ENCODE assay signal across 17 cellular contexts in the genomic region with DNA sequence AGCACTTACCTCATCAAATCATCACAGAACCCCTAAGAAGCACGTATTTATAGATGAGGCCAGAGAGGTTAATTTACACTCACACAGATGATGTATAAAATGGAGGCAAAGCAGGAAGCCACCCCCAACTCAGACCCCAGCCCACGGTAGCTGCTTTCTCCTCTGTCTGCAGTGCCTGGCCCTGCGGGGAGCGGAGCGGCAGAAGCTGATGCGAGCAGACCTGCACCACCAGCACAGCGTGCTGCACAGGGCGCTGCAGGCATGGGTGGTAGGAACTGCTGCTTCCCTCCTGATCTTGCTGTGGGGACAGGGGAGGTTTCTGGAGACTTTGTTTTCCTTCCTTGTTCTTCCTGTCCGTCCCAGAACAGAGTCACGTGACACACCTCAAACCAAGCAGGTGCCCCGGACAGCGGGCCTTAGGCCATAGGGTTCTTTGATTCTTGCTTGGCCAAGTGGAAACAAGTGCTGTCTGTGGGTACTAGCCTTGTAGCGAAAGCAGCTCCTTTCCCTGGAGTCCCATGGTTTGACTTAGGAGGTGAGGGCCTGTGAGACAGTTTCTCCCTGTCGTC. TPM values are rescaled to one million over a fixed set of nuclear protein-coding genes. Genes with fewer than 3 reads are reported as not detected.
A peak's percentile ranks its signal among the peaks of the same experiment; 100 is the strongest.
DNase-seq lines count a peak whose midpoint lies in the region; ATAC-seq and TF ChIP-seq lines count a peak whose summit lies in the region.
"Had no signal": no experiment of that assay in that cellular context is flagged by ENCODE, and none has a peak within 500 bp of the region (broad histone marks: within the 10 kb centered on the region; RNA-seq: fewer than 3 reads in every experiment).

No MANE protein-coding gene starts in this region.

- H2BK12ac ChIP-seq in trophoblast cell (ENCODE audit: low read length), result peak overlapping the region; percentile 14

- H3K14ac ChIP-seq in trophoblast cell (ENCODE audit: low read length), result peak overlapping the region; percentile 46

- POLR2A ChIA-PET in activated CD8-positive, alpha-beta T cell treated with anti-CD3 and anti-CD28 coated beads for 36 hours (lab: Charles Lee), result interaction anchor here (1.0 to 2.8 kb wide), 6 partner anchors 10 to 145 kb away, joined by 3 to 11 read pairs (median 4); no protein-coding TSS in a partner anchor
- POLR2A ChIA-PET in activated CD8-positive, alpha-beta T cell treated with anti-CD3 and anti-CD28 coated beads, Interleukin-2, amount 10 ng/mL, durations not matched to agents 7 days and 5 days (lab: Charles Lee), result no interaction called here

- DNase-seq in activated CD8-positive, alpha-beta T cell treated with anti-CD3 and anti-CD28 coated beads for 36 hours, result no peak
- DNase-seq in activated CD8-positive, alpha-beta T cell treated with anti-CD3 and anti-CD28 coated beads, Interleukin-2, amount 10 ng/mL, durations not matched to agents 7 days and 5 days, result no peak
- peak; percentile 14 for DNase-seq in D341Med (ENCODE audit: low spot score)
- DNase-seq in cerebellar cortex (ENCODE audit: low spot score), result peak; percentile 60
- DNase-seq in trophoblast cell, result no peak
- no peak for DNase-seq in HuH-7 (ENCODE audit: low spot score)
- no peak for DNase-seq in islet precursor cell
- DNase-seq: CD4-positive, alpha-beta memory T cell; GOT3; KBM-7; NCI-H146; NCI-H2107; NCI-H226; NCI-H69; NK-92 treated with Interleukin-12 subunit alpha and Interleukin-12 subunit beta, amount 100 ng/mL, for 24 hours; OCI-M1 had no signal

- no peak overlapping the region for H2AK5ac ChIP-seq in trophoblast cell (ENCODE audit: low read length)

- peaks cover 3% of the 10 kb centered on the region for H3K79me2 ChIP-seq in trophoblast cell (ENCODE audit: control insufficient read depth, insufficient read depth, low read length, poor library complexity)

- ATAC-seq in activated CD8-positive, alpha-beta T cell treated with anti-CD3 and anti-CD28 coated beads for 36 hours, result no peak
- ATAC-seq in activated CD8-positive, alpha-beta T cell treated with anti-CD3 and anti-CD28 coated beads, Interleukin-2, amount 10 ng/mL, durations not matched to agents 7 days and 5 days, result no peak
- no peak for ATAC-seq in GM18873 (IDR thresholded peaks at IDR 0.05; ENCODE audit: low FRiP score, unreplicated experiment)

- H4K8ac ChIP-seq in trophoblast cell (ENCODE audit: low read depth, low read length), result no peak overlapping the region

- H4K91ac ChIP-seq in trophoblast cell (ENCODE audit: low read depth, low read length), result peak overlapping the region; percentile 38

- no peak overlapping the region for H3K23ac ChIP-seq in trophoblast cell (ENCODE audit: low read length)

- no peak overlapping the region for H2BK5ac ChIP-seq in trophoblast cell (ENCODE audit: low read depth, low read length, poor library complexity)

- H3K36me3 ChIP-seq in trophoblast cell (ENCODE audit: control insufficient read depth in 1 of 2, insufficient read depth in 2 of 2, low read length in 2 of 2), result no peaks in the 10 kb centered on the region

- H3K9me3 ChIP-seq in trophoblast cell (ENCODE audit: insufficient read depth, low read depth, low read length), result peaks cover 2% of the 10 kb centered on the region

- H3K4me3 Mint-ChIP-seq in activated CD8-positive, alpha-beta T cell treated with anti-CD3 and anti-CD28 coated beads for 36 hours, result no peak overlapping the region
- H3K4me3 Mint-ChIP-seq in activated CD8-positive, alpha-beta T cell treated with anti-CD3 and anti-CD28 coated beads, Interleukin-2, amount 10 ng/mL, durations not matched to agents 7 days and 5 days, result no peak overlapping the region
- H3K4me3 Mint-ChIP-seq: CD4-positive, alpha-beta memory T cell had no signal

- H3K27ac Mint-ChIP-seq in activated CD8-positive, alpha-beta T cell treated with anti-CD3 and anti-CD28 coated beads for 36 hours, result peak overlapping the region; percentile 29
- H3K27ac Mint-ChIP-seq in activated CD8-positive, alpha-beta T cell treated with anti-CD3 and anti-CD28 coated beads, Interleukin-2, amount 10 ng/mL, durations not matched to agents 7 days and 5 days, result no peak overlapping the region

- CTCF ChIA-PET in activated CD8-positive, alpha-beta T cell treated with anti-CD3 and anti-CD28 coated beads for 36 hours (lab: Charles Lee), result interaction anchor here (0.9 to 1.1 kb wide), 2 partner anchors 30 to 152 kb away, joined by 3 to 4 read pairs; no protein-coding TSS in a partner anchor
- CTCF ChIA-PET in activated CD8-positive, alpha-beta T cell treated with anti-CD3 and anti-CD28 coated beads, Interleukin-2, amount 10 ng/mL, durations not matched to agents 7 days and 5 days (lab: Charles Lee), result no interaction called here

- no peaks in the 10 kb centered on the region for H3K27me3 Mint-ChIP-seq in activated CD8-positive, alpha-beta T cell treated with anti-CD3 and anti-CD28 coated beads for 36 hours
- H3K27me3 Mint-ChIP-seq in activated CD8-positive, alpha-beta T cell treated with anti-CD3 and anti-CD28 coated beads, Interleukin-2, amount 10 ng/mL, durations not matched to agents 7 days and 5 days (ENCODE audit: low read depth), result no peaks in the 10 kb centered on the region
- H3K27me3 Mint-ChIP-seq: CD4-positive, alpha-beta memory T cell had no signal

- no peaks in the 10 kb centered on the region for H3K4me1 Mint-ChIP-seq in activated CD8-positive, alpha-beta T cell treated with anti-CD3 and anti-CD28 coated beads for 36 hours (ENCODE audit: low read depth)
- H3K4me1 Mint-ChIP-seq in activated CD8-positive, alpha-beta T cell treated with anti-CD3 and anti-CD28 coated beads, Interleukin-2, amount 10 ng/mL, durations not matched to agents 7 days and 5 days (ENCODE audit: low read depth), result no peaks in the 10 kb centered on the region

- no peak overlapping the region for H4K12ac ChIP-seq in trophoblast cell (ENCODE audit: low read depth, low read length)

- H3K4me3 ChIP-seq in trophoblast cell (ENCODE audit: low read depth, low read length), result no peak overlapping the region

- peaks cover 33% of the 10 kb centered on the region for H3K36me3 Mint-ChIP-seq in activated CD8-positive, alpha-beta T cell treated with anti-CD3 and anti-CD28 coated beads for 36 hours (ENCODE audit: low read depth)
- H3K36me3 Mint-ChIP-seq in activated CD8-positive, alpha-beta T cell treated with anti-CD3 and anti-CD28 coated beads, Interleukin-2, amount 10 ng/mL, durations not matched to agents 7 days and 5 days (ENCODE audit: low read depth), result peaks cover 35% of the 10 kb centered on the region

- no CpG with 5 or more reads among the region's 14 CpGs for WGBS in trophoblast cell (ENCODE audit: extremely low coverage, insufficient coverage, insufficient read length)

- no peak overlapping the region for H2BK120ac ChIP-seq in trophoblast cell (ENCODE audit: insufficient read depth, low read length, poor library complexity)

- no peak overlapping the region for H3K4ac ChIP-seq in trophoblast cell (ENCODE audit: low read depth, low read length)

- H3K27ac ChIP-seq in trophoblast cell (ENCODE audit: low read depth, low read length), result no peak overlapping the region

- no peak overlapping the region for H2AFZ ChIP-seq in trophoblast cell (ENCODE audit: insufficient read depth, low read length, poor library complexity)

- peaks cover 22 to 27% of the 10 kb centered on the region in 2 experiments for H3K4me1 ChIP-seq in trophoblast cell (ENCODE audit: control insufficient read depth in 1 of 2, insufficient read depth in 2 of 2, low read length in 2 of 2)

- H3K79me1 ChIP-seq in trophoblast cell (ENCODE audit: low read length), result peaks cover 24% of the 10 kb centered on the region

- no peaks in the 10 kb centered on the region for H3K9me3 Mint-ChIP-seq in activated CD8-positive, alpha-beta T cell treated with anti-CD3 and anti-CD28 coated beads for 36 hours
- no peaks in the 10 kb centered on the region for H3K9me3 Mint-ChIP-seq in activated CD8-positive, alpha-beta T cell treated with anti-CD3 and anti-CD28 coated beads, Interleukin-2, amount 10 ng/mL, durations not matched to agents 7 days and 5 days (ENCODE audit: insufficient read depth)

- no peak for TF ChIP-seq CTCF in activated CD8-positive, alpha-beta T cell treated with anti-CD3 and anti-CD28 coated beads for 36 hours (IDR thresholded peaks at IDR 0.05)

- no peak overlapping the region for H3K18ac ChIP-seq in trophoblast cell (ENCODE audit: low read length)

- no peak overlapping the region for H3K4me2 ChIP-seq in trophoblast cell (ENCODE audit: low read length)

- no peak overlapping the region for H3K9ac ChIP-seq in trophoblast cell (ENCODE audit: low read length)

- intact Hi-C loops in activated CD8-positive, alpha-beta T cell treated with anti-CD3 and anti-CD28 coated beads for 36 hours (cut with micrococcal nuclease), result no loop called here

- no peaks in the 10 kb centered on the region for H3K27me3 ChIP-seq in trophoblast cell (ENCODE audit: insufficient read depth, low read length)

RNA-seq across cellular contexts. Expression of gene PISD, which starts 57.8 kb away (rescaled TPM):
- 10 to 100 TPM; 33.9 to 35.9 TPM for total RNA-seq in activated CD8-positive, alpha-beta T cell treated with anti-CD3 and anti-CD28 coated beads for 36 hours
- total RNA-seq in activated CD8-positive, alpha-beta T cell treated with anti-CD3 and anti-CD28 coated beads, Interleukin-2, amount 10 ng/mL, durations not matched to agents 7 days and 5 days, result 10 to 100 TPM; 28.8 to 29.2 TPM
- 26.1 and 26.7 TPM in 2 replicates for polyA plus RNA-seq in trophoblast cell (2013)

Comparison
In these comparisons a context has a peak if more than half of its experiments do, and no peak if none do; other contexts are left out.
1. DNase-seq: peak in D341Med (single experiment) and cerebellar cortex (single experiment); none in activated CD8-positive, alpha-beta T cell treated with anti-CD3 and anti-CD28 coated beads for 36 hours (single experiment), activated CD8-positive, alpha-beta T cell treated with anti-CD3 and anti-CD28 coated beads, Interleukin-2, amount 10 ng/mL, durations not matched to agents 7 days and 5 days (single experiment), trophoblast cell (0 of 2), HuH-7 (single experiment) and islet precursor cell (single experiment).